ENCODE assay signal across 20 cellular contexts in genomic region chr3:134652886-134653630, GRCh38. TPM values are rescaled to one million over a fixed set of nuclear protein-coding genes. Genes with fewer than 3 reads are reported as not detected.
DNase-seq lines count a peak whose midpoint lies in the region; ATAC-seq and TF ChIP-seq lines count a peak whose summit lies in the region.
"Had no signal": no experiment of that assay in that cellular context is flagged by ENCODE, and none has a peak within 500 bp of the region (broad histone marks: within the 10 kb centered on the region; RNA-seq: fewer than 3 reads in every experiment).

No MANE protein-coding gene starts in this region.

- TF ChIP-seq POLR2A in vagina (IDR thresholded peaks at IDR 0.05) = no peak

- no peak overlapping the region for H3K9ac ChIP-seq in neural progenitor cell

- H3K27ac ChIP-seq in ascending aorta (peak overlapping the region; percentile 59 to 76), neural progenitor cell (no peak overlapping the region), vagina (no peak overlapping the region)
- H3K27ac ChIP-seq: A549, C4-2B had no signal

- H3K27me3 Mint-ChIP-seq in neural progenitor cell (ENCODE audit: insufficient read depth, low read depth) = peaks cover 27% of the 10 kb centered on the region

- peaks cover 7% of the 10 kb centered on the region for H3K4me1 Mint-ChIP-seq in neural progenitor cell

- peaks cover 5% of the 10 kb centered on the region for H4K20me1 ChIP-seq in neural progenitor cell (ENCODE audit: low read depth)

- H3K4me1 ChIP-seq in ascending aorta (peaks cover 4 to 16% of the 10 kb centered on the region in 2 donors), neural progenitor cell (peaks cover 7% of the 10 kb centered on the region), vagina (peaks cover 19% of the 10 kb centered on the region)
- H3K4me1 ChIP-seq: A549 had no signal

- H2AFZ ChIP-seq in neural progenitor cell (replicated peaks) = no peak overlapping the region

- ATAC-seq in GM21390 (IDR thresholded peaks at IDR 0.05; ENCODE audit: unreplicated experiment) (no peak), HG03469 (IDR thresholded peaks at IDR 0.05; ENCODE audit: unreplicated experiment) (no peak)
- ATAC-seq: A549, GM12878 had no signal

- H3K36me3 Mint-ChIP-seq in neural progenitor cell = no peaks in the 10 kb centered on the region

- intact Hi-C loops in ascending aorta (cut with DNase I) (no loop called here), vagina (cut with DNase I) (no loop called here)

- no peak overlapping the region for H3K4me3 ChIP-seq in ascending aorta
- no peak overlapping the region for H3K4me3 ChIP-seq in neural progenitor cell
- no peak overlapping the region for H3K4me3 ChIP-seq in vagina
- H3K4me3 ChIP-seq: A549, GM12878 had no signal

- H3K36me3 ChIP-seq in ascending aorta (no peaks in the 10 kb centered on the region), neural progenitor cell (no peaks in the 10 kb centered on the region), vagina (no peaks in the 10 kb centered on the region)

- H3K27ac Mint-ChIP-seq in neural progenitor cell = peak overlapping the region; percentile 70
- H3K27ac Mint-ChIP-seq: CD4-positive, alpha-beta T cell; H9 had no signal

- H3K9me3 ChIP-seq in ascending aorta (no peaks in the 10 kb centered on the region), neural progenitor cell (ENCODE audit: low read depth) (no peaks in the 10 kb centered on the region), vagina (no peaks in the 10 kb centered on the region)
- H3K9me3 ChIP-seq: A549 had no signal

- H3K27me3 ChIP-seq in ascending aorta (no peaks in the 10 kb centered on the region), neural progenitor cell (peaks cover 100% of the 10 kb centered on the region), vagina (no peaks in the 10 kb centered on the region)

- TF ChIP-seq CTCF in GM20000 (IDR thresholded peaks at IDR 0.05; ENCODE audit: extremely low read depth, missing control alignments) = no peak
- no peak for TF ChIP-seq CTCF in ascending aorta (IDR thresholded peaks at IDR 0.05)
- TF ChIP-seq CTCF in neural progenitor cell (IDR thresholded peaks at IDR 0.05) = no peak
- TF ChIP-seq CTCF in vagina (IDR thresholded peaks at IDR 0.05) = no peak

- peaks cover 2% of the 10 kb centered on the region for H3K9me3 Mint-ChIP-seq in neural progenitor cell
- H3K9me3 Mint-ChIP-seq: CD4-positive, alpha-beta T cell; H9 had no signal

- H3K4me2 ChIP-seq in neural progenitor cell = no peak overlapping the region
- H3K4me2 ChIP-seq: A549 had no signal

- DNase-seq in GM20000 (ENCODE audit: low spot score) (peak; percentile 6), ascending aorta (ENCODE audit: low spot score in 2 of 2) (no peak), neural progenitor cell (ENCODE audit: low spot score) (no peak), vagina (ENCODE audit: extremely low spot score in 2 of 2) (peak; percentile 28 to 82), NCI-H345 treated with DMSO at 0.1 percent for 48 hours (lab: John Stamatoyannopoulos, UW; ENCODE audit: unreplicated experiment) (no peak)
- DNase-seq: AML-193; Calu3; CD4-positive, alpha-beta T cell; DMS 273 treated with DMSO at 0.1 percent for 48 hours; DND-41; H9; KG1 had no signal

- H3K4me3 Mint-ChIP-seq in neural progenitor cell = no peak overlapping the region
- H3K4me3 Mint-ChIP-seq: CD4-positive, alpha-beta T cell; H9 had no signal

- no peaks in the 10 kb centered on the region for H3F3A ChIP-seq in neural progenitor cell (ENCODE audit: low read depth)

- no peaks in the 10 kb centered on the region for H3K79me2 ChIP-seq in neural progenitor cell (ENCODE audit: low read depth)

RNA-seq across cellular contexts. Expression of gene KY, which starts 2.2 kb away (rescaled TPM):
- total RNA-seq in ascending aorta (0.43 TPM), neural progenitor cell (ENCODE audit: low replicate concordance) (0.09 TPM in 1 of 2 replicates, not detected in the other), vagina (3.7 TPM)
- total RNA-seq: Calu3; CD4-positive, alpha-beta T cell; G401; GM12878; H1; H9; HT-29 had no signal

Comparison
In these comparisons a context has a peak if more than half of its experiments do, and no peak if none do; other contexts are left out.
1. DNase-seq: peak in GM20000 (single experiment) and vagina (2 of 2); none in ascending aorta (0 of 2), neural progenitor cell (single experiment) and NCI-H345 treated with DMSO at 0.1 percent for 48 hours (single experiment).
2. H3K27ac ChIP-seq: peak in ascending aorta (2 of 2); none in neural progenitor cell (single experiment) and vagina (single experiment).